ENCODE assay signal across 24 cellular contexts in genomic region chr22:36318442-36318841, GRCh38.
DNase-seq lines count a peak whose midpoint lies in the region; ATAC-seq and TF ChIP-seq lines count a peak whose summit lies in the region.
"Had no signal": no experiment of that assay in that cellular context is flagged by ENCODE, and none has a peak within 500 bp of the region (broad histone marks: within the 10 kb centered on the region; RNA-seq: fewer than 3 reads in every experiment).

No MANE protein-coding gene starts in this region.

- H3K27me3 ChIP-seq in muscle layer of colon (ENCODE audit: control insufficient read depth in 1 of 2, insufficient read depth in 2 of 2, low read length in 2 of 2) (no peaks in the 10 kb centered on the region), stomach (no peaks in the 10 kb centered on the region), right lobe of liver (no peaks in the 10 kb centered on the region)

- H3K4me3 Mint-ChIP-seq in activated T-cell treated with anti-CD3 and anti-CD28 coated beads, Interleukin-2, amount 50 U/mL, for 72 hours = no peak overlapping the region
- H3K4me3 Mint-ChIP-seq in activated T-helper 17 cell treated with anti-CD3 and anti-CD28 coated beads, Interleukin-2, amount 50 U/mL, for 72 hours = no peak overlapping the region
- H3K4me3 Mint-ChIP-seq: activated B cell treated with CpG ODN at 0.5 μM for 24 hours; activated CD8-positive, alpha-beta memory T cell treated with anti-CD3 and anti-CD28 coated beads, Interleukin-2, amount 10 ng/mL, durations not matched to agents 7 days and 5 days; CD8-positive, alpha-beta T cell; T-helper 1 cell treated with Interleukin-12 subunit alpha and Interleukin-12 subunit beta and Interleukin-4 antibody, amounts not matched to agents 30 μg/mL and 1 μg/mL, for 36 hours had no signal

- no peak overlapping the region for H3K9ac ChIP-seq in muscle layer of colon (ENCODE audit: low read length)
- H3K9ac ChIP-seq: KMS-11 had no signal

- peak overlapping the region; percentile 66 for H3K27ac Mint-ChIP-seq in activated T-cell treated with anti-CD3 and anti-CD28 coated beads, Interleukin-2, amount 50 U/mL, for 72 hours
- H3K27ac Mint-ChIP-seq in activated T-helper 17 cell treated with anti-CD3 and anti-CD28 coated beads, Interleukin-2, amount 50 U/mL, for 72 hours = peak overlapping the region; percentile 75
- H3K27ac Mint-ChIP-seq: activated B cell treated with CpG ODN at 0.5 μM for 24 hours; activated CD8-positive, alpha-beta memory T cell treated with anti-CD3 and anti-CD28 coated beads, Interleukin-2, amount 10 ng/mL, durations not matched to agents 7 days and 5 days; CD8-positive, alpha-beta T cell; T-helper 1 cell treated with Interleukin-12 subunit alpha and Interleukin-12 subunit beta and Interleukin-4 antibody, amounts not matched to agents 30 μg/mL and 1 μg/mL, for 36 hours had no signal

- H3K27ac ChIP-seq in muscle layer of colon (ENCODE audit: low read depth, low read length) (peak overlapping the region; percentile 73), stomach (peak overlapping the region in 4 of 5 donors; percentile 20 to 100 (median 75)), right lobe of liver (no peak overlapping the region)
- H3K27ac ChIP-seq: A549, KMS-11 had no signal

- TF ChIP-seq POLR2A in stomach (IDR thresholded peaks at IDR 0.05) (no peak), right lobe of liver (IDR thresholded peaks at IDR 0.05) (no peak)

- no peak overlapping the region for H3K4me3 ChIP-seq in muscle layer of colon (ENCODE audit: low read depth in 1 of 2, low read length in 2 of 2)
- H3K4me3 ChIP-seq in stomach = no peak overlapping the region
- no peak overlapping the region for H3K4me3 ChIP-seq in right lobe of liver
- H3K4me3 ChIP-seq: A549 had no signal

- H3K27me3 Mint-ChIP-seq in activated T-cell treated with anti-CD3 and anti-CD28 coated beads, Interleukin-2, amount 50 U/mL, for 72 hours (ENCODE audit: low read depth) = no peaks in the 10 kb centered on the region
- no peaks in the 10 kb centered on the region for H3K27me3 Mint-ChIP-seq in activated T-helper 17 cell treated with anti-CD3 and anti-CD28 coated beads, Interleukin-2, amount 50 U/mL, for 72 hours
- H3K27me3 Mint-ChIP-seq: activated B cell treated with CpG ODN at 0.5 μM for 24 hours; activated CD8-positive, alpha-beta memory T cell treated with anti-CD3 and anti-CD28 coated beads, Interleukin-2, amount 10 ng/mL, durations not matched to agents 7 days and 5 days had no signal

- peaks cover 98% of the 10 kb centered on the region for H3K36me3 ChIP-seq in muscle layer of colon (ENCODE audit: insufficient read depth, low read length)
- H3K36me3 ChIP-seq in stomach = peaks cover 94 to 100% (median 97%) of the 10 kb centered on the region in 4 donors
- peaks cover 43 to 91% (median 63%) of the 10 kb centered on the region in 4 donors for H3K36me3 ChIP-seq in right lobe of liver

- no peak for ATAC-seq in activated T-cell treated with anti-CD3 and anti-CD28 coated beads, Interleukin-2, amount 50 U/mL, for 72 hours (replicated peaks in 1 of 2)
- peak; percentile 12 for ATAC-seq in activated T-helper 17 cell treated with anti-CD3 and anti-CD28 coated beads, Interleukin-2, amount 50 U/mL, for 72 hours (replicated peaks)
- ATAC-seq in right lobe of liver (no peak), left colon (no peak)
- ATAC-seq: activated CD8-positive, alpha-beta memory T cell treated with anti-CD3 and anti-CD28 coated beads, Interleukin-2, amount 10 ng/mL, durations not matched to agents 7 days and 5 days; CD8-positive, alpha-beta T cell had no signal

- WGBS in stomach, 5 donors = 78 to 93% (median 89%) methylated on average over 10 to 12 of the region's 12 CpGs
- 86% methylated on average over 3 of the region's 12 CpGs for WGBS in right lobe of liver (ENCODE audit: insufficient coverage, low coverage, low lambda C conversion rate, missing lambda C conversion rate)

- intact Hi-C loops in stomach (cut with DNase I; ENCODE audit: low total_unique reads) (no loop called here), right lobe of liver (cut with DNase I) (no loop called here), left colon (cut with DNase I, micrococcal nuclease) (no loop called here)

- DNase-seq in activated T-cell treated with anti-CD3 and anti-CD28 coated beads, Interleukin-2, amount 50 U/mL, for 72 hours = no peak
- no peak for DNase-seq in activated T-cell treated with anti-CD3 and anti-CD28 coated beads for 4 hours
- no peak for DNase-seq in stomach
- DNase-seq in stimulated activated CD4-positive, alpha-beta T cell treated with anti-CD3 and anti-CD28 coated beads, Interleukin-15, amount 100 ng/mL, for 24 hours = no peak
- no peak for DNase-seq in right lobe of liver
- no peak for DNase-seq in left colon
- DNase-seq: activated B cell treated with CpG ODN at 0.5 μM for 24 hours; activated CD8-positive, alpha-beta memory T cell treated with anti-CD3 and anti-CD28 coated beads, Interleukin-2, amount 10 ng/mL, durations not matched to agents 7 days and 5 days; HCEC 1CT; islet precursor cell; midbrain; NCI-H1092; NCI-H2081 treated with DMSO at 0.1 percent for 48 hours; NCI-H510A treated with DMSO at 0.1 percent for 48 hours; SHP77; stimulated activated CD4-positive, alpha-beta T cell treated with anti-CD3 and anti-CD28 coated beads, Interleukin-4, amount 100 ng/mL, for 4 hours; stimulated activated CD8-positive, alpha-beta memory T cell treated with anti-CD3 and anti-CD28 coated beads, Interleukin-4, amount 100 ng/mL, for 48 hours; trophoblast cell had no signal

- H3K4me1 Mint-ChIP-seq in activated T-cell treated with anti-CD3 and anti-CD28 coated beads, Interleukin-2, amount 50 U/mL, for 72 hours (ENCODE audit: low read depth) = no peaks in the 10 kb centered on the region
- peaks cover 3% of the 10 kb centered on the region for H3K4me1 Mint-ChIP-seq in activated T-helper 17 cell treated with anti-CD3 and anti-CD28 coated beads, Interleukin-2, amount 50 U/mL, for 72 hours
- H3K4me1 Mint-ChIP-seq: activated CD8-positive, alpha-beta memory T cell treated with anti-CD3 and anti-CD28 coated beads, Interleukin-2, amount 10 ng/mL, durations not matched to agents 7 days and 5 days had no signal

- H3K9me3 ChIP-seq in muscle layer of colon (ENCODE audit: low read length) (no peaks in the 10 kb centered on the region), stomach (no peaks in the 10 kb centered on the region), right lobe of liver (no peaks in the 10 kb centered on the region)
- H3K9me3 ChIP-seq: A549 had no signal

- TF ChIP-seq CTCF in stomach (IDR thresholded peaks at IDR 0.05) (no peak), right lobe of liver (IDR thresholded peaks at IDR 0.05) (no peak)

- no peak for TF ChIP-seq EP300 in stomach (IDR thresholded peaks at IDR 0.05)

- peaks cover 12 to 51% of the 10 kb centered on the region in 2 donors for H3K36me3 Mint-ChIP-seq in activated T-cell treated with anti-CD3 and anti-CD28 coated beads, Interleukin-2, amount 50 U/mL, for 72 hours (ENCODE audit: insufficient read depth in 2 of 2)
- peaks cover 100% of the 10 kb centered on the region for H3K36me3 Mint-ChIP-seq in activated T-helper 17 cell treated with anti-CD3 and anti-CD28 coated beads, Interleukin-2, amount 50 U/mL, for 72 hours (ENCODE audit: low read depth)

- peaks cover 30% of the 10 kb centered on the region for H3K4me1 ChIP-seq in muscle layer of colon (ENCODE audit: insufficient read depth, low read length)
- H3K4me1 ChIP-seq in stomach = peaks cover 10 to 20% (median 11%) of the 10 kb centered on the region in 4 donors
- peaks cover 0 to 2% (median under 1%) of the 10 kb centered on the region in 4 donors for H3K4me1 ChIP-seq in right lobe of liver
- H3K4me1 ChIP-seq: A549 had no signal

- H3K9me3 Mint-ChIP-seq in activated T-cell treated with anti-CD3 and anti-CD28 coated beads, Interleukin-2, amount 50 U/mL, for 72 hours = no peaks in the 10 kb centered on the region
- no peaks in the 10 kb centered on the region for H3K9me3 Mint-ChIP-seq in activated T-helper 17 cell treated with anti-CD3 and anti-CD28 coated beads, Interleukin-2, amount 50 U/mL, for 72 hours
- H3K9me3 Mint-ChIP-seq: activated B cell treated with CpG ODN at 0.5 μM for 24 hours; CD8-positive, alpha-beta T cell; T-helper 1 cell treated with Interleukin-12 subunit alpha and Interleukin-12 subunit beta and Interleukin-4 antibody, amounts not matched to agents 30 μg/mL and 1 μg/mL, for 36 hours had no signal

Comparison
In these comparisons a context has a peak if more than half of its experiments do, and no peak if none do; other contexts are left out.
1. H3K27ac ChIP-seq: peak in muscle layer of colon (single experiment) and stomach (4 of 5); none in right lobe of liver (0 of 3).